14 cellular contexts compared by ENCODE assay signal in genomic region chr11:65077466-65077865, GRCh38. TPM values are rescaled to one million over a fixed set of nuclear protein-coding genes. Genes with fewer than 3 reads are reported as not detected.
DNase-seq lines count a peak whose midpoint lies in the region; ATAC-seq, FAIRE-seq and TF ChIP-seq lines count a peak whose summit lies in the region.
"Had no signal": no experiment of that assay in that cellular context is flagged by ENCODE, and none has a peak within 500 bp of the region (broad histone marks: within the 10 kb centered on the region; RNA-seq: fewer than 3 reads in every experiment).

No MANE protein-coding gene starts in this region.

- H3K4me2 ChIP-seq in HepG2 (ENCODE audit: low read depth, low read length): no peak overlapping the region

- BruUV-seq in HepG2 (replicated peaks; lab: Mats Ljungman, UMichigan): no TSS peak

- in situ Hi-C loops in HepG2 (cut with HindIII; ENCODE audit: extremely low pct_ligation_motif_present, low pct_unique_long_range_greater_than_20kb): no loop called here

- intact Hi-C loops in HepG2 (cut with micrococcal nuclease; ENCODE audit: unreplicated experiment) (loop anchor here (5.0 kb wide), 1 partner anchor 50 kb away; the partner anchor contains the start of gene SNX15), right lobe of liver (cut with DNase I) (no loop called here)
- intact Hi-C loops in activated T-helper 1 cell treated with anti-CD3 and anti-CD28 coated beads, Interleukin-12 subunit alpha, Interleukin-12 subunit beta, Interleukin-2, Interleukin-4 antibody, amounts not matched to agents 30 ng/mL and 10 ng/mL and 1 ng/mL, durations not matched to agents 14 hours and 24 hours and 36 hours (cut with micrococcal nuclease): no loop called here

- FAIRE-seq in HepG2 (lab: Jason Lieb, UNC): no peak
- FAIRE-seq: astrocyte, kidney had no signal

- H3K36me3 ChIP-seq in HepG2 (replicated peaks in 1 of 2; ENCODE audit: control insufficient read depth in 1 of 2, insufficient read depth in 2 of 2, low read length in 2 of 2): peaks cover 11 to 27% of the 10 kb centered on the region in 2 experiments
- H3K36me3 ChIP-seq in right lobe of liver: no peaks in the 10 kb centered on the region
- H3K36me3 ChIP-seq: upper lobe of right lung had no signal

- H3K9me3 ChIP-seq in HepG2 (ENCODE audit: low read length) (no peaks in the 10 kb centered on the region), right lobe of liver (no peaks in the 10 kb centered on the region)
- H3K9me3 ChIP-seq: upper lobe of right lung had no signal

- DNase-seq in HepG2 (ENCODE audit: low spot score) (no peak), right lobe of liver (no peak), NCI-H2171 (lab: John Stamatoyannopoulos, UW) (peak; percentile 35)
- DNase-seq in activated T-helper 1 cell treated with anti-CD3 and anti-CD28 coated beads, Interleukin-12 subunit alpha, Interleukin-12 subunit beta, Interleukin-2, Interleukin-4 antibody, amounts not matched to agents 30 ng/mL and 10 ng/mL and 1 ng/mL, durations not matched to agents 14 hours and 24 hours and 36 hours (ENCODE audit: low spot score): no peak
- DNase-seq in stimulated activated effector memory CD8-positive, alpha-beta T cell treated with anti-CD3 and anti-CD28 coated beads, Interleukin-12 subunit alpha, Interleukin-12 subunit beta, amount 100 ng/mL, for 72 hours (ENCODE audit: low spot score in 2 of 2): no peak
- DNase-seq: GOT3, head of caudate nucleus, kidney had no signal

- TF ChIP-seq EP300 in HepG2 (IDR thresholded peaks at IDR 0.05; ENCODE audit: low read depth in 2 of 2, low read length in 2 of 2) (no peak), HepG2 (CRISPR knock-in tag; IDR thresholded peaks at IDR 0.05; ENCODE audit: borderline replicate concordance) (no peak)

- 0 out of 4 replicates have a peak, but pooled peaks of 1 of the 2 experiments have one; percentile 6 for TF ChIP-seq POLR2A in HepG2 (IDR thresholded peaks at IDR 0.05; ENCODE audit: insufficient read depth in 1 of 2, low read depth in 2 of 2, low read length in 2 of 2)
- no peak for TF ChIP-seq POLR2A in right lobe of liver (IDR thresholded peaks at IDR 0.05)

- H3K27me3 ChIP-seq in HepG2 (ENCODE audit: control insufficient read depth in 1 of 2, insufficient read depth in 2 of 2, low read length in 2 of 2): no peaks in the 10 kb centered on the region
- H3K27me3 ChIP-seq in right lobe of liver: no peaks in the 10 kb centered on the region
- H3K27me3 ChIP-seq: upper lobe of right lung had no signal

- no peaks in the 10 kb centered on the region for H4K20me1 ChIP-seq in HepG2 (ENCODE audit: insufficient read depth, low read length)

- H3K4me1 Mint-ChIP-seq in activated T-helper 1 cell treated with anti-CD3 and anti-CD28 coated beads, Interleukin-12 subunit alpha, Interleukin-12 subunit beta, Interleukin-2, Interleukin-4 antibody, amounts not matched to agents 30 ng/mL and 10 ng/mL and 1 ng/mL, durations not matched to agents 14 hours and 24 hours and 36 hours (ENCODE audit: low read depth): peaks cover 46% of the 10 kb centered on the region
- peaks cover 29% of the 10 kb centered on the region for H3K4me1 Mint-ChIP-seq in stimulated activated effector memory CD8-positive, alpha-beta T cell treated with anti-CD3 and anti-CD28 coated beads, Interleukin-12 subunit alpha, Interleukin-12 subunit beta, amount 100 ng/mL, for 72 hours

- H3K9me3 Mint-ChIP-seq in activated T-helper 1 cell treated with anti-CD3 and anti-CD28 coated beads, Interleukin-12 subunit alpha, Interleukin-12 subunit beta, Interleukin-2, Interleukin-4 antibody, amounts not matched to agents 30 ng/mL and 10 ng/mL and 1 ng/mL, durations not matched to agents 14 hours and 24 hours and 36 hours: no peaks in the 10 kb centered on the region
- H3K9me3 Mint-ChIP-seq in stimulated activated effector memory CD8-positive, alpha-beta T cell treated with anti-CD3 and anti-CD28 coated beads, Interleukin-12 subunit alpha, Interleukin-12 subunit beta, amount 100 ng/mL, for 72 hours: no peaks in the 10 kb centered on the region

- peak overlapping the region; percentile 23 for H3K27ac Mint-ChIP-seq in activated T-helper 1 cell treated with anti-CD3 and anti-CD28 coated beads, Interleukin-12 subunit alpha, Interleukin-12 subunit beta, Interleukin-2, Interleukin-4 antibody, amounts not matched to agents 30 ng/mL and 10 ng/mL and 1 ng/mL, durations not matched to agents 14 hours and 24 hours and 36 hours
- H3K27ac Mint-ChIP-seq in stimulated activated effector memory CD8-positive, alpha-beta T cell treated with anti-CD3 and anti-CD28 coated beads, Interleukin-12 subunit alpha, Interleukin-12 subunit beta, amount 100 ng/mL, for 72 hours: peak overlapping the region; percentile 74

- CTCF ChIA-PET in HepG2 (lab: Yijun Ruan, JAX; ENCODE audit: low intra/inter-chr PET ratio, low total read pairs): interaction anchor here (0.9 to 2.3 kb wide), 2 partner anchors 49 to 63 kb away, joined by 5 to 17 read pairs; partner anchors contain the start of genes ARL2 and SNX15

- POLR2A ChIA-PET in HepG2 (lab: Yijun Ruan, JAX): no interaction called here

- no peak for TF ChIP-seq CTCF in HepG2 (CRISPR knock-in tag; IDR thresholded peaks at IDR 0.05)
- no peak for TF ChIP-seq CTCF in right lobe of liver (IDR thresholded peaks at IDR 0.05)

- ATAC-seq in HepG2 (peak; percentile 26; the same call in 2 of the 3 replicates), right lobe of liver (no peak), HG03520 (IDR thresholded peaks at IDR 0.05; ENCODE audit: unreplicated experiment) (no peak), HG02938 (IDR thresholded peaks at IDR 0.05; ENCODE audit: unreplicated experiment) (no peak), HG03439 (IDR thresholded peaks at IDR 0.05; ENCODE audit: unreplicated experiment) (no peak)
- no peak for ATAC-seq in stimulated activated effector memory CD8-positive, alpha-beta T cell treated with anti-CD3 and anti-CD28 coated beads, Interleukin-12 subunit alpha, Interleukin-12 subunit beta, amount 100 ng/mL, for 72 hours
- ATAC-seq: right cardiac atrium had no signal

- H3K4me1 ChIP-seq in HepG2 (ENCODE audit: insufficient read depth, low read length): peaks cover 32% of the 10 kb centered on the region
- H3K4me1 ChIP-seq in right lobe of liver: no peaks in the 10 kb centered on the region
- H3K4me1 ChIP-seq: upper lobe of right lung had no signal

- peaks cover 37% of the 10 kb centered on the region for H3K36me3 Mint-ChIP-seq in activated T-helper 1 cell treated with anti-CD3 and anti-CD28 coated beads, Interleukin-12 subunit alpha, Interleukin-12 subunit beta, Interleukin-2, Interleukin-4 antibody, amounts not matched to agents 30 ng/mL and 10 ng/mL and 1 ng/mL, durations not matched to agents 14 hours and 24 hours and 36 hours (ENCODE audit: low read depth)
- peaks cover 70% of the 10 kb centered on the region for H3K36me3 Mint-ChIP-seq in stimulated activated effector memory CD8-positive, alpha-beta T cell treated with anti-CD3 and anti-CD28 coated beads, Interleukin-12 subunit alpha, Interleukin-12 subunit beta, amount 100 ng/mL, for 72 hours

- WGBS in HepG2 (ENCODE audit: low lambda C conversion rate): 100% methylated on average over 2 of the region's 4 CpGs
- 40% methylated on average over 1 of the region's 4 CpGs for WGBS in right lobe of liver (ENCODE audit: insufficient coverage, low coverage, low lambda C conversion rate, missing lambda C conversion rate)

- no peak overlapping the region for H2AFZ ChIP-seq in HepG2 (ENCODE audit: low read length)

- no peaks in the 10 kb centered on the region for H3K27me3 Mint-ChIP-seq in activated T-helper 1 cell treated with anti-CD3 and anti-CD28 coated beads, Interleukin-12 subunit alpha, Interleukin-12 subunit beta, Interleukin-2, Interleukin-4 antibody, amounts not matched to agents 30 ng/mL and 10 ng/mL and 1 ng/mL, durations not matched to agents 14 hours and 24 hours and 36 hours (ENCODE audit: insufficient read depth)

- TF ChIP-seq RAD21 in HepG2 (CRISPR knock-in tag; IDR thresholded peaks at IDR 0.05): no peak

- H3K4me3 Mint-ChIP-seq in activated T-helper 1 cell treated with anti-CD3 and anti-CD28 coated beads, Interleukin-12 subunit alpha, Interleukin-12 subunit beta, Interleukin-2, Interleukin-4 antibody, amounts not matched to agents 30 ng/mL and 10 ng/mL and 1 ng/mL, durations not matched to agents 14 hours and 24 hours and 36 hours: no peak overlapping the region
- no peak overlapping the region for H3K4me3 Mint-ChIP-seq in stimulated activated effector memory CD8-positive, alpha-beta T cell treated with anti-CD3 and anti-CD28 coated beads, Interleukin-12 subunit alpha, Interleukin-12 subunit beta, amount 100 ng/mL, for 72 hours

- H3K9ac ChIP-seq in HepG2 (ENCODE audit: insufficient read depth, low read depth, low read length): no peak overlapping the region

- peaks cover 15% of the 10 kb centered on the region for H3K79me2 ChIP-seq in HepG2 (ENCODE audit: insufficient read depth, low read length)

- H3K27ac ChIP-seq in HepG2 (ENCODE audit: extremely low read length, insufficient read depth, low read length): no peak overlapping the region
- no peak overlapping the region for H3K27ac ChIP-seq in right lobe of liver
- H3K27ac ChIP-seq: upper lobe of right lung had no signal

- H3K4me3 ChIP-seq in HepG2 (replicated peaks in 1 of 3; ENCODE audit: insufficient read depth in 1 of 3, low read depth in 2 of 3, low read length in 3 of 3): no peak overlapping the region
- no peak overlapping the region for H3K4me3 ChIP-seq in right lobe of liver
- H3K4me3 ChIP-seq: upper lobe of right lung had no signal

RNA-seq across cellular contexts. Expression of gene CDCA5, which starts 6.4 kb away (rescaled TPM):
- total RNA-seq in HepG2 (2016; rRNA removed; fragmentation: Illumina TruSeq; extraction: Trizol) (50.6 and 63.1 TPM in 2 replicates), right lobe of liver (1 to 10 TPM in 3 of 6 experiments, under 1 TPM in 3; 0.31 to 2.3 (median 1.0) TPM)
- 10.5 and 13.6 TPM in 2 replicates for total RNA-seq in HepG2 (2016; cell fraction: cytosol; rRNA removed; fragmentation: Illumina TruSeq; extraction: Trizol; ENCODE audit: low read depth)
- 51.6 and 54.0 TPM in 2 replicates for total RNA-seq in HepG2 (2016; cell fraction: insoluble cytoplasmic fraction; rRNA removed; fragmentation: Illumina TruSeq; extraction: Trizol)
- 34.2 and 34.8 TPM in 2 replicates for total RNA-seq in HepG2 (2016; cell fraction: membrane; rRNA removed; fragmentation: Illumina TruSeq; extraction: Trizol)
- total RNA-seq in HepG2 (2016; cell fraction: nucleus; rRNA removed; fragmentation: Illumina TruSeq; extraction: Trizol): 28.5 and 29.9 TPM in 2 replicates
- 9.8 and 13.5 TPM in 2 replicates for polyA plus RNA-seq in HepG2 (2011; rRNA removed)
- polyA plus RNA-seq in HepG2 (2011; cell fraction: cytosol; rRNA removed): 9.8 and 14.9 TPM in 2 replicates
- 13.0 and 18.3 TPM in 2 replicates for polyA plus RNA-seq in HepG2 (2011; cell fraction: nucleus; rRNA removed)
- 9.0 and 19.7 TPM in 2 replicates for polyA plus RNA-seq in HepG2 (2012)
- 10.9 and 11.2 TPM in 2 replicates for polyA plus RNA-seq in HepG2 (2016; cell fraction: cytosol; fragmentation: Illumina TruSeq; extraction: Trizol; ENCODE audit: low read depth)
- 71.5 and 74.3 TPM in 2 replicates for polyA plus RNA-seq in HepG2 (2016; cell fraction: insoluble cytoplasmic fraction; fragmentation: Illumina TruSeq; extraction: Trizol; ENCODE audit: low read depth)
- 26.4 and 29.7 TPM in 2 replicates for polyA plus RNA-seq in HepG2 (2016; cell fraction: membrane; fragmentation: Illumina TruSeq; extraction: Trizol; ENCODE audit: low read depth)
- 62.8 and 64.8 TPM in 2 replicates for polyA plus RNA-seq in HepG2 (2016; cell fraction: nucleus; fragmentation: Illumina TruSeq; extraction: Trizol; ENCODE audit: insufficient read depth, low read depth)
- 21.2 and 61.0 TPM in 2 replicates for polyA minus RNA-seq in HepG2 (2011; rRNA and poly(A)+ RNA removed; ENCODE audit: low replicate concordance)
- polyA minus RNA-seq in HepG2 (2011; cell fraction: cytosol; rRNA and poly(A)+ RNA removed): 8.1 and 8.3 TPM in 2 replicates
- polyA minus RNA-seq in HepG2 (2011; cell fraction: nucleus; rRNA and poly(A)+ RNA removed): 7.0 and 10.6 TPM in 2 replicates
- 91.8 and 92.5 TPM in 2 replicates for total RNA-seq in activated T-helper 1 cell treated with anti-CD3 and anti-CD28 coated beads, Interleukin-12 subunit alpha, Interleukin-12 subunit beta, Interleukin-2, Interleukin-4 antibody, amounts not matched to agents 30 ng/mL and 10 ng/mL and 1 ng/mL, durations not matched to agents 14 hours and 24 hours and 36 hours

RNA-seq across cellular contexts. Expression of gene ZFPL1, which starts 6.6 kb away (rescaled TPM):
- 27.6 and 32.2 TPM in 2 replicates for total RNA-seq in HepG2 (2016; rRNA removed; fragmentation: Illumina TruSeq; extraction: Trizol)
- 18.5 and 24.3 TPM in 2 replicates for total RNA-seq in HepG2 (2016; cell fraction: cytosol; rRNA removed; fragmentation: Illumina TruSeq; extraction: Trizol; ENCODE audit: low read depth)
- total RNA-seq in HepG2 (2016; cell fraction: insoluble cytoplasmic fraction; rRNA removed; fragmentation: Illumina TruSeq; extraction: Trizol): 23.3 and 34.5 TPM in 2 replicates
- 24.9 and 32.0 TPM in 2 replicates for total RNA-seq in HepG2 (2016; cell fraction: membrane; rRNA removed; fragmentation: Illumina TruSeq; extraction: Trizol)
- 20.7 and 22.6 TPM in 2 replicates for total RNA-seq in HepG2 (2016; cell fraction: nucleus; rRNA removed; fragmentation: Illumina TruSeq; extraction: Trizol)
- polyA plus RNA-seq in HepG2 (2011; rRNA removed): 49.7 and 56.0 TPM in 2 replicates
- 29.9 and 43.2 TPM in 2 replicates for polyA plus RNA-seq in HepG2 (2011; cell fraction: cytosol; rRNA removed)
- 58.5 and 59.4 TPM in 2 replicates for polyA plus RNA-seq in HepG2 (2011; cell fraction: nucleus; rRNA removed)
- polyA plus RNA-seq in HepG2 (2012): 21.4 and 31.3 TPM in 2 replicates
- polyA plus RNA-seq in HepG2 (2016; cell fraction: cytosol; fragmentation: Illumina TruSeq; extraction: Trizol; ENCODE audit: low read depth): 23.6 and 30.1 TPM in 2 replicates
- polyA plus RNA-seq in HepG2 (2016; cell fraction: insoluble cytoplasmic fraction; fragmentation: Illumina TruSeq; extraction: Trizol; ENCODE audit: low read depth): 27.9 and 36.5 TPM in 2 replicates
- polyA plus RNA-seq in HepG2 (2016; cell fraction: membrane; fragmentation: Illumina TruSeq; extraction: Trizol; ENCODE audit: low read depth): 25.0 and 25.2 TPM in 2 replicates
- polyA plus RNA-seq in HepG2 (2016; cell fraction: nucleus; fragmentation: Illumina TruSeq; extraction: Trizol; ENCODE audit: insufficient read depth, low read depth): 33.5 and 40.8 TPM in 2 replicates
- polyA minus RNA-seq in HepG2 (2011; rRNA and poly(A)+ RNA removed; ENCODE audit: low replicate concordance): 50.7 and 52.3 TPM in 2 replicates
- 15.5 and 16.8 TPM in 2 replicates for polyA minus RNA-seq in HepG2 (2011; cell fraction: cytosol; rRNA and poly(A)+ RNA removed)
- polyA minus RNA-seq in HepG2 (2011; cell fraction: nucleus; rRNA and poly(A)+ RNA removed): 40.4 and 59.2 TPM in 2 replicates
- total RNA-seq in right lobe of liver: 10 to 100 TPM; 15.4 to 22.4 (median 18.0) TPM
- 31.9 and 34.5 TPM in 2 replicates for total RNA-seq in activated T-helper 1 cell treated with anti-CD3 and anti-CD28 coated beads, Interleukin-12 subunit alpha, Interleukin-12 subunit beta, Interleukin-2, Interleukin-4 antibody, amounts not matched to agents 30 ng/mL and 10 ng/mL and 1 ng/mL, durations not matched to agents 14 hours and 24 hours and 36 hours

RNA-seq across cellular contexts. Expression of gene VPS51, which starts 18.5 kb away (rescaled TPM):
- 57.4 and 76.3 TPM in 2 replicates for total RNA-seq in HepG2 (2016; rRNA removed; fragmentation: Illumina TruSeq; extraction: Trizol)
- total RNA-seq in HepG2 (2016; cell fraction: cytosol; rRNA removed; fragmentation: Illumina TruSeq; extraction: Trizol; ENCODE audit: low read depth): 19.9 and 21.8 TPM in 2 replicates
- 57.9 and 73.3 TPM in 2 replicates for total RNA-seq in HepG2 (2016; cell fraction: insoluble cytoplasmic fraction; rRNA removed; fragmentation: Illumina TruSeq; extraction: Trizol)
- 41.6 and 45.8 TPM in 2 replicates for total RNA-seq in HepG2 (2016; cell fraction: membrane; rRNA removed; fragmentation: Illumina TruSeq; extraction: Trizol)
- 39.3 and 42.6 TPM in 2 replicates for total RNA-seq in HepG2 (2016; cell fraction: nucleus; rRNA removed; fragmentation: Illumina TruSeq; extraction: Trizol)
- 90.6 and 104 TPM in 2 replicates for polyA plus RNA-seq in HepG2 (2011; rRNA removed)
- 71.6 and 122 TPM in 2 replicates for polyA plus RNA-seq in HepG2 (2011; cell fraction: cytosol; rRNA removed)
- 109 and 133 TPM in 2 replicates for polyA plus RNA-seq in HepG2 (2011; cell fraction: nucleus; rRNA removed)
- polyA plus RNA-seq in HepG2 (2012): 63.3 and 65.8 TPM in 2 replicates
- 10.5 and 13.0 TPM in 2 replicates for polyA plus RNA-seq in HepG2 (2016; cell fraction: cytosol; fragmentation: Illumina TruSeq; extraction: Trizol; ENCODE audit: low read depth)
- 57.3 and 57.6 TPM in 2 replicates for polyA plus RNA-seq in HepG2 (2016; cell fraction: insoluble cytoplasmic fraction; fragmentation: Illumina TruSeq; extraction: Trizol; ENCODE audit: low read depth)
- 31.4 and 34.7 TPM in 2 replicates for polyA plus RNA-seq in HepG2 (2016; cell fraction: membrane; fragmentation: Illumina TruSeq; extraction: Trizol; ENCODE audit: low read depth)
- polyA plus RNA-seq in HepG2 (2016; cell fraction: nucleus; fragmentation: Illumina TruSeq; extraction: Trizol; ENCODE audit: insufficient read depth, low read depth): 69.3 and 82.4 TPM in 2 replicates
- polyA minus RNA-seq in HepG2 (2011; rRNA and poly(A)+ RNA removed; ENCODE audit: low replicate concordance): 231 and 328 TPM in 2 replicates
- polyA minus RNA-seq in HepG2 (2011; cell fraction: cytosol; rRNA and poly(A)+ RNA removed): 114 and 132 TPM in 2 replicates
- polyA minus RNA-seq in HepG2 (2011; cell fraction: nucleus; rRNA and poly(A)+ RNA removed): 53.6 and 55.8 TPM in 2 replicates
- 100 to 1,000 TPM in 2 of 6 experiments, 10 to 100 TPM in 4; 41.5 to 170 (median 50.2) TPM for total RNA-seq in right lobe of liver
- 137 and 139 TPM in 2 replicates for total RNA-seq in activated T-helper 1 cell treated with anti-CD3 and anti-CD28 coated beads, Interleukin-12 subunit alpha, Interleukin-12 subunit beta, Interleukin-2, Interleukin-4 antibody, amounts not matched to agents 30 ng/mL and 10 ng/mL and 1 ng/mL, durations not matched to agents 14 hours and 24 hours and 36 hours

RNA-seq across cellular contexts. Expression of gene NAALADL1, which starts 19.1 kb away (rescaled TPM):
- total RNA-seq in HepG2 (2016; rRNA removed; fragmentation: Illumina TruSeq; extraction: Trizol): 3.4 and 9.3 TPM in 2 replicates
- total RNA-seq in HepG2 (2016; cell fraction: cytosol; rRNA removed; fragmentation: Illumina TruSeq; extraction: Trizol; ENCODE audit: low read depth): 1.5 and 2.2 TPM in 2 replicates
- total RNA-seq in HepG2 (2016; cell fraction: insoluble cytoplasmic fraction; rRNA removed; fragmentation: Illumina TruSeq; extraction: Trizol): 3.2 and 9.6 TPM in 2 replicates
- total RNA-seq in HepG2 (2016; cell fraction: membrane; rRNA removed; fragmentation: Illumina TruSeq; extraction: Trizol): 1.3 and 2.0 TPM in 2 replicates
- total RNA-seq in HepG2 (2016; cell fraction: nucleus; rRNA removed; fragmentation: Illumina TruSeq; extraction: Trizol): 8.8 and 12.8 TPM in 2 replicates
- polyA plus RNA-seq in HepG2 (2011; rRNA removed): 33.9 and 67.5 TPM in 2 replicates
- polyA plus RNA-seq in HepG2 (2011; cell fraction: cytosol; rRNA removed): 24.8 and 27.3 TPM in 2 replicates
- 178 and 181 TPM in 2 replicates for polyA plus RNA-seq in HepG2 (2011; cell fraction: nucleus; rRNA removed)
- polyA plus RNA-seq in HepG2 (2012): 30.3 and 30.5 TPM in 2 replicates
- polyA plus RNA-seq in HepG2 (2016; cell fraction: cytosol; fragmentation: Illumina TruSeq; extraction: Trizol; ENCODE audit: low read depth): 1.1 and 1.2 TPM in 2 replicates
- 2.4 and 2.9 TPM in 2 replicates for polyA plus RNA-seq in HepG2 (2016; cell fraction: insoluble cytoplasmic fraction; fragmentation: Illumina TruSeq; extraction: Trizol; ENCODE audit: low read depth)
- 2.0 and 2.1 TPM in 2 replicates for polyA plus RNA-seq in HepG2 (2016; cell fraction: membrane; fragmentation: Illumina TruSeq; extraction: Trizol; ENCODE audit: low read depth)
- 23.7 and 32.1 TPM in 2 replicates for polyA plus RNA-seq in HepG2 (2016; cell fraction: nucleus; fragmentation: Illumina TruSeq; extraction: Trizol; ENCODE audit: insufficient read depth, low read depth)
- 0.09 and 15.4 TPM in 2 replicates for polyA minus RNA-seq in HepG2 (2011; rRNA and poly(A)+ RNA removed; ENCODE audit: low replicate concordance)
- 6.0 and 9.8 TPM in 2 replicates for polyA minus RNA-seq in HepG2 (2011; cell fraction: cytosol; rRNA and poly(A)+ RNA removed)
- 13.3 and 19.3 TPM in 2 replicates for polyA minus RNA-seq in HepG2 (2011; cell fraction: nucleus; rRNA and poly(A)+ RNA removed)
- 1 to 10 TPM in 5 of 6 experiments, under 1 TPM in 1; 0.83 to 3.5 (median 1.4) TPM for total RNA-seq in right lobe of liver
- total RNA-seq in activated T-helper 1 cell treated with anti-CD3 and anti-CD28 coated beads, Interleukin-12 subunit alpha, Interleukin-12 subunit beta, Interleukin-2, Interleukin-4 antibody, amounts not matched to agents 30 ng/mL and 10 ng/mL and 1 ng/mL, durations not matched to agents 14 hours and 24 hours and 36 hours: 11.5 and 12.7 TPM in 2 replicates
- total RNA-seq: astrocyte had no signal

RNA-seq across cellular contexts. Expression of gene TM7SF2, which starts 34.2 kb away (rescaled TPM):
- total RNA-seq in HepG2 (2016; rRNA removed; fragmentation: Illumina TruSeq; extraction: Trizol) (28.8 and 66.9 TPM in 2 replicates), right lobe of liver (100 to 1,000 TPM in 1 of 6 experiments, 10 to 100 TPM in 5; 25.6 to 112 (median 37.8) TPM)
- total RNA-seq in HepG2 (2016; cell fraction: cytosol; rRNA removed; fragmentation: Illumina TruSeq; extraction: Trizol; ENCODE audit: low read depth): 49.5 and 66.5 TPM in 2 replicates
- 29.7 and 70.5 TPM in 2 replicates for total RNA-seq in HepG2 (2016; cell fraction: insoluble cytoplasmic fraction; rRNA removed; fragmentation: Illumina TruSeq; extraction: Trizol)
- total RNA-seq in HepG2 (2016; cell fraction: membrane; rRNA removed; fragmentation: Illumina TruSeq; extraction: Trizol): 64.7 and 77.2 TPM in 2 replicates
- 57.7 and 67.5 TPM in 2 replicates for total RNA-seq in HepG2 (2016; cell fraction: nucleus; rRNA removed; fragmentation: Illumina TruSeq; extraction: Trizol)
- polyA plus RNA-seq in HepG2 (2011; rRNA removed): 56.0 and 75.6 TPM in 2 replicates
- polyA plus RNA-seq in HepG2 (2011; cell fraction: cytosol; rRNA removed): 60.6 and 76.1 TPM in 2 replicates
- 104 and 129 TPM in 2 replicates for polyA plus RNA-seq in HepG2 (2011; cell fraction: nucleus; rRNA removed)
- polyA plus RNA-seq in HepG2 (2012): 25.8 and 43.4 TPM in 2 replicates
- polyA plus RNA-seq in HepG2 (2016; cell fraction: cytosol; fragmentation: Illumina TruSeq; extraction: Trizol; ENCODE audit: low read depth): 66.7 and 89.2 TPM in 2 replicates
- polyA plus RNA-seq in HepG2 (2016; cell fraction: insoluble cytoplasmic fraction; fragmentation: Illumina TruSeq; extraction: Trizol; ENCODE audit: low read depth): 41.3 and 42.6 TPM in 2 replicates
- 71.6 and 83.6 TPM in 2 replicates for polyA plus RNA-seq in HepG2 (2016; cell fraction: membrane; fragmentation: Illumina TruSeq; extraction: Trizol; ENCODE audit: low read depth)
- 137 and 142 TPM in 2 replicates for polyA plus RNA-seq in HepG2 (2016; cell fraction: nucleus; fragmentation: Illumina TruSeq; extraction: Trizol; ENCODE audit: insufficient read depth, low read depth)
- 18.1 and 162 TPM in 2 replicates for polyA minus RNA-seq in HepG2 (2011; rRNA and poly(A)+ RNA removed; ENCODE audit: low replicate concordance)
- polyA minus RNA-seq in HepG2 (2011; cell fraction: cytosol; rRNA and poly(A)+ RNA removed): 25.1 and 27.4 TPM in 2 replicates
- polyA minus RNA-seq in HepG2 (2011; cell fraction: nucleus; rRNA and poly(A)+ RNA removed): 28.7 and 33.4 TPM in 2 replicates
- 32.2 and 32.8 TPM in 2 replicates for total RNA-seq in activated T-helper 1 cell treated with anti-CD3 and anti-CD28 coated beads, Interleukin-12 subunit alpha, Interleukin-12 subunit beta, Interleukin-2, Interleukin-4 antibody, amounts not matched to agents 30 ng/mL and 10 ng/mL and 1 ng/mL, durations not matched to agents 14 hours and 24 hours and 36 hours
